Comparison of ENCODE assay signal across 8 cellular contexts in the genomic region with DNA sequence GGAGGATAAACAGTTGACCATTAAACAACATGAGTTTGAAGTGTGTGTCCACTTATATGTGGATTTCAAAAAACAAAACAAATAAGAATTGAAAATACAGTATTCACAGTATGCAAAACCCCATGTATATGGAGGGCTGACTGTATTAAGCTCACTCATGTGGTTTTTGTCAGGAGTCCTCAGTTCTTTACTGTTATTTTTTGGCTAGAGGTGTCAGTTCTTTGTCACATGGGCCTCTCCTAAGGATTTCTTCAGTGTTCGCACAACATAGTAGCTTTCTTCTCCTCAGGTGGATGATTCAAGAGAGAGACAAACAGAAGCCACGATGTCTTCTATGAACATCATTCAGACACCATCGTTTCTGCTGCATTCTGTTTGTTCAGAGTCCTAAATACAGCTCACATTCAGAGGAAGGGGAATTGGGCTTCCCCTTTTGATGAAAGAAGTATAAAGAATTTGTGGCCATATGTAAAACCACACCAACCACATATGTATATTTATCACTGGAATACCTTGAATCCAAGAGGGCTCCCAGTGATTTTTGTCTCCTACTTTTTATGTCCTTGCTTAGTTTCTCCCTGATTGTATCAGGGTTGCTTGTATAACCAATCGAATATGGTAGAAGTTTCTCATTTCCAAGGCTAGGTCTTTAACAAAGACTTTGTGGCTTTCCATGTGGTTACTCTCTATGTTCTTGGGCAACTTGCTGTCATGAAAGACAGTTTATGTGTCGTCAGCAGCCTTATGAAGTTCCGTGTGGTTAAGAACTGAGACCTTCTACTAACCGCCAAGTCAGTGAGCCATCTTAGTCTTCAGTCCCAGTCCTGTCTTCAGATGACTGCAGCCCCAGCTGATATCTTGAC. TPM values are rescaled to one million over a fixed set of nuclear protein-coding genes. Genes with fewer than 3 reads are reported as not detected.
A peak's percentile ranks its signal among the peaks of the same experiment; 100 is the strongest.
DNase-seq lines count a peak whose midpoint lies in the region; ATAC-seq and TF ChIP-seq lines count a peak whose summit lies in the region.

No MANE protein-coding gene starts in this region.

- intact Hi-C loops in A673 (cut with micrococcal nuclease; ENCODE audit: unreplicated experiment): no loop called here

- POLR2A ChIA-PET in A673 (lab: Charles Lee; ENCODE audit: low non-redundant PET): no interaction called here

- no TSS peak for BruUV-seq in A673 (replicated peaks; lab: Mats Ljungman, UMichigan)

- CTCF ChIA-PET in A673 (lab: Charles Lee): no interaction called here

- H3K4me3 ChIP-seq in A673 (ENCODE audit: low read depth, low read length, poor library complexity, severe bottlenecking): no peak overlapping the region

- H3K36me3 ChIP-seq in A673 (ENCODE audit: insufficient read depth, low read length, poor library complexity, severe bottlenecking): peaks cover 3% of the 10 kb centered on the region

- no peak for TF ChIP-seq CTCF in A673 (conservative IDR thresholded peaks at IDR 0.05; ENCODE audit: low read depth, low read length)

- H3K27ac ChIP-seq in A673 (ENCODE audit: low read depth, low read length, poor library complexity, severe bottlenecking): no peak overlapping the region

- no peaks in the 10 kb centered on the region for H3K9me3 ChIP-seq in A673 (ENCODE audit: low read depth, low read length, poor library complexity, severe bottlenecking)

- ATAC-seq in GM18520 (IDR thresholded peaks at IDR 0.05; ENCODE audit: unreplicated experiment) (peak; percentile 98), HG02870 (IDR thresholded peaks at IDR 0.05; ENCODE audit: unreplicated experiment) (peak; percentile 98)

- peaks cover 25% of the 10 kb centered on the region for H3K4me1 ChIP-seq in A673 (ENCODE audit: insufficient read depth, low read length, poor library complexity, severe bottlenecking)

- DNase-seq in OCI-M2 (lab: John Stamatoyannopoulos, UW; ENCODE audit: unreplicated experiment) (peak; percentile 32), A673 (ENCODE audit: low spot score) (no peak), NCI-H526 (lab: John Stamatoyannopoulos, UW) (no peak), HCEC 1CT (no peak)
- peak; percentile 17 for DNase-seq in activated naive CD8-positive, alpha-beta T cell treated with anti-CD3 and anti-CD28 coated beads, Interleukin-2, amount 50 U/mL, for 16 hours (ENCODE audit: low read depth, low spot score)
- DNase-seq in stimulated activated CD8-positive, alpha-beta memory T cell treated with anti-CD3 and anti-CD28 coated beads, Interleukin-7, amount 100 ng/mL, for 4 hours (ENCODE audit: low read depth in 2 of 2): peak; percentile 26 to 44

- H3K27me3 ChIP-seq in A673 (replicated peaks; ENCODE audit: insufficient read depth, low read depth, low read length, poor library complexity): no peaks in the 10 kb centered on the region

RNA-seq across cellular contexts. Expression of gene MNAT1, which starts 18.9 kb away (rescaled TPM):
- 70.9 and 79.6 TPM in 2 replicates for total RNA-seq in A673 (2021)

RNA-seq across cellular contexts. Expression of gene SIX4, which starts 29.3 kb away (rescaled TPM):
- 13.6 and 16.0 TPM in 2 replicates for total RNA-seq in A673 (2021)

Comparison
In these comparisons a context has a peak if more than half of its experiments do, and no peak if none do; other contexts are left out.
1. DNase-seq: peak in OCI-M2 (single experiment), activated naive CD8-positive, alpha-beta T cell treated with anti-CD3 and anti-CD28 coated beads, Interleukin-2, amount 50 U/mL, for 16 hours (single experiment) and stimulated activated CD8-positive, alpha-beta memory T cell treated with anti-CD3 and anti-CD28 coated beads, Interleukin-7, amount 100 ng/mL, for 4 hours (2 of 2); none in A673 (single experiment), NCI-H526 (0 of 2) and HCEC 1CT (single experiment).